In genomic region chr11:82631722-82632630, GRCh38 we compare ENCODE assay signal across 12 cellular contexts.
DNase-seq lines count a peak whose midpoint lies in the region; ATAC-seq and TF ChIP-seq lines count a peak whose summit lies in the region.
"Had no signal": no experiment of that assay in that cellular context is flagged by ENCODE, and none has a peak within 500 bp of the region (broad histone marks: within the 10 kb centered on the region; RNA-seq: fewer than 3 reads in every experiment).

No MANE protein-coding gene starts in this region.

- intact Hi-C loops in activated CD8-positive, alpha-beta T cell treated with anti-CD3 and anti-CD28 coated beads for 36 hours (cut with micrococcal nuclease): no loop called here
- intact Hi-C loops in left colon (cut with DNase I, micrococcal nuclease): no loop called here

- no peaks in the 10 kb centered on the region for H3K36me3 ChIP-seq in MG63
- H3K36me3 ChIP-seq: left ventricle myocardium inferior, spleen had no signal

- H3K27me3 ChIP-seq in MG63: no peaks in the 10 kb centered on the region

- POLR2A ChIA-PET in activated CD8-positive, alpha-beta T cell treated with anti-CD3 and anti-CD28 coated beads for 36 hours (lab: Charles Lee): no interaction called here
- POLR2A ChIA-PET in activated CD8-positive, alpha-beta T cell treated with anti-CD3 and anti-CD28 coated beads, Interleukin-2, amount 10 ng/mL, durations not matched to agents 7 days and 5 days (lab: Charles Lee): no interaction called here

- peaks cover 11% of the 10 kb centered on the region for H3K9me3 Mint-ChIP-seq in activated CD8-positive, alpha-beta T cell treated with anti-CD3 and anti-CD28 coated beads for 36 hours
- no peaks in the 10 kb centered on the region for H3K9me3 Mint-ChIP-seq in activated CD8-positive, alpha-beta T cell treated with anti-CD3 and anti-CD28 coated beads, Interleukin-2, amount 10 ng/mL, durations not matched to agents 7 days and 5 days (ENCODE audit: insufficient read depth)
- peaks cover 0 to 13% of the 10 kb centered on the region in 2 donors for H3K9me3 Mint-ChIP-seq in stimulated activated naive CD8-positive, alpha-beta T cell treated with anti-CD3 and anti-CD28 coated beads, Interleukin-15, amount 100 ng/mL, for 72 hours
- H3K9me3 Mint-ChIP-seq: activated T-cell treated with anti-CD3 and anti-CD28 coated beads, Interleukin-2, amount 50 U/mL, for 4 hours had no signal

- no peak overlapping the region for H3K4me3 Mint-ChIP-seq in activated CD8-positive, alpha-beta T cell treated with anti-CD3 and anti-CD28 coated beads for 36 hours
- no peak overlapping the region for H3K4me3 Mint-ChIP-seq in activated CD8-positive, alpha-beta T cell treated with anti-CD3 and anti-CD28 coated beads, Interleukin-2, amount 10 ng/mL, durations not matched to agents 7 days and 5 days
- H3K4me3 Mint-ChIP-seq in stimulated activated naive CD8-positive, alpha-beta T cell treated with anti-CD3 and anti-CD28 coated beads, Interleukin-15, amount 100 ng/mL, for 72 hours: no peak overlapping the region
- H3K4me3 Mint-ChIP-seq: activated T-cell treated with anti-CD3 and anti-CD28 coated beads, Interleukin-2, amount 50 U/mL, for 4 hours had no signal

- no peaks in the 10 kb centered on the region for H3K36me3 Mint-ChIP-seq in activated CD8-positive, alpha-beta T cell treated with anti-CD3 and anti-CD28 coated beads for 36 hours (ENCODE audit: low read depth)
- H3K36me3 Mint-ChIP-seq in activated CD8-positive, alpha-beta T cell treated with anti-CD3 and anti-CD28 coated beads, Interleukin-2, amount 10 ng/mL, durations not matched to agents 7 days and 5 days (ENCODE audit: low read depth): no peaks in the 10 kb centered on the region

- peaks cover 5% of the 10 kb centered on the region; the same call in 1 of the 2 replicates for H3K9me3 ChIP-seq in MG63
- H3K9me3 ChIP-seq: A549 had no signal

- no peak overlapping the region for H3K27ac Mint-ChIP-seq in activated CD8-positive, alpha-beta T cell treated with anti-CD3 and anti-CD28 coated beads for 36 hours
- H3K27ac Mint-ChIP-seq in activated CD8-positive, alpha-beta T cell treated with anti-CD3 and anti-CD28 coated beads, Interleukin-2, amount 10 ng/mL, durations not matched to agents 7 days and 5 days: no peak overlapping the region
- no peak overlapping the region for H3K27ac Mint-ChIP-seq in stimulated activated naive CD8-positive, alpha-beta T cell treated with anti-CD3 and anti-CD28 coated beads, Interleukin-15, amount 100 ng/mL, for 72 hours

- H3K27me3 Mint-ChIP-seq in activated CD8-positive, alpha-beta T cell treated with anti-CD3 and anti-CD28 coated beads for 36 hours: peaks cover 4% of the 10 kb centered on the region
- H3K27me3 Mint-ChIP-seq in activated CD8-positive, alpha-beta T cell treated with anti-CD3 and anti-CD28 coated beads, Interleukin-2, amount 10 ng/mL, durations not matched to agents 7 days and 5 days (ENCODE audit: low read depth): peaks cover 4% of the 10 kb centered on the region
- peaks cover 10% of the 10 kb centered on the region for H3K27me3 Mint-ChIP-seq in stimulated activated naive CD8-positive, alpha-beta T cell treated with anti-CD3 and anti-CD28 coated beads, Interleukin-15, amount 100 ng/mL, for 72 hours

- H3K4me3 ChIP-seq in MG63: no peak overlapping the region
- H3K4me3 ChIP-seq: A549, left ventricle myocardium inferior, spleen had no signal

- CTCF ChIA-PET in activated CD8-positive, alpha-beta T cell treated with anti-CD3 and anti-CD28 coated beads for 36 hours (lab: Charles Lee): interaction anchor here (1.5 kb wide), 1 partner anchor 15 kb away, joined by 3 read pairs; no protein-coding TSS in a partner anchor
- CTCF ChIA-PET in activated CD8-positive, alpha-beta T cell treated with anti-CD3 and anti-CD28 coated beads, Interleukin-2, amount 10 ng/mL, durations not matched to agents 7 days and 5 days (lab: Charles Lee): no interaction called here

- no peak for TF ChIP-seq CTCF in activated CD8-positive, alpha-beta T cell treated with anti-CD3 and anti-CD28 coated beads for 36 hours (IDR thresholded peaks at IDR 0.05)

- no peak for DNase-seq in activated CD8-positive, alpha-beta T cell treated with anti-CD3 and anti-CD28 coated beads for 36 hours
- no peak for DNase-seq in activated CD8-positive, alpha-beta T cell treated with anti-CD3 and anti-CD28 coated beads, Interleukin-2, amount 10 ng/mL, durations not matched to agents 7 days and 5 days
- peak; percentile 6 for DNase-seq in MG63
- DNase-seq in stimulated activated naive CD8-positive, alpha-beta T cell treated with anti-CD3 and anti-CD28 coated beads, Interleukin-15, amount 100 ng/mL, for 72 hours: no peak
- no peak for DNase-seq in left colon
- no peak for DNase-seq in NCI-H146 (lab: John Stamatoyannopoulos, UW)
- DNase-seq in iPS-NIHi11 (ENCODE audit: low spot score): no peak
- DNase-seq: activated T-cell treated with anti-CD3 and anti-CD28 coated beads, Interleukin-2, amount 50 U/mL, for 4 hours; left ventricle myocardium inferior; spleen had no signal

- peaks cover 2% of the 10 kb centered on the region for H3K4me1 Mint-ChIP-seq in activated CD8-positive, alpha-beta T cell treated with anti-CD3 and anti-CD28 coated beads for 36 hours (ENCODE audit: low read depth)
- peaks cover 5% of the 10 kb centered on the region for H3K4me1 Mint-ChIP-seq in activated CD8-positive, alpha-beta T cell treated with anti-CD3 and anti-CD28 coated beads, Interleukin-2, amount 10 ng/mL, durations not matched to agents 7 days and 5 days (ENCODE audit: low read depth)
- peaks cover 8% of the 10 kb centered on the region for H3K4me1 Mint-ChIP-seq in stimulated activated naive CD8-positive, alpha-beta T cell treated with anti-CD3 and anti-CD28 coated beads, Interleukin-15, amount 100 ng/mL, for 72 hours

- peak; percentile 24 for ATAC-seq in activated CD8-positive, alpha-beta T cell treated with anti-CD3 and anti-CD28 coated beads for 36 hours
- no peak for ATAC-seq in activated CD8-positive, alpha-beta T cell treated with anti-CD3 and anti-CD28 coated beads, Interleukin-2, amount 10 ng/mL, durations not matched to agents 7 days and 5 days
- peak; percentile 89 for ATAC-seq in HG02798 (IDR thresholded peaks at IDR 0.05; ENCODE audit: poor library complexity, unreplicated experiment)
- ATAC-seq in stimulated activated naive CD8-positive, alpha-beta T cell treated with anti-CD3 and anti-CD28 coated beads, Interleukin-15, amount 100 ng/mL, for 72 hours: peak; percentile 79
- no peak for ATAC-seq in left colon
- ATAC-seq: A549; activated T-cell treated with anti-CD3 and anti-CD28 coated beads, Interleukin-2, amount 50 U/mL, for 4 hours had no signal

Comparison
In these comparisons a context has a peak if more than half of its experiments do, and no peak if none do; other contexts are left out.
1. ATAC-seq: peak in activated CD8-positive, alpha-beta T cell treated with anti-CD3 and anti-CD28 coated beads for 36 hours (single experiment), HG02798 (single experiment) and stimulated activated naive CD8-positive, alpha-beta T cell treated with anti-CD3 and anti-CD28 coated beads, Interleukin-15, amount 100 ng/mL, for 72 hours (single experiment); none in activated CD8-positive, alpha-beta T cell treated with anti-CD3 and anti-CD28 coated beads, Interleukin-2, amount 10 ng/mL, durations not matched to agents 7 days and 5 days (single experiment) and left colon (single experiment).